ENCODE assay signal across 8 cellular contexts in genomic region chr1:155125946-155126493, GRCh38. TPM values are rescaled to one million over a fixed set of nuclear protein-coding genes. Genes with fewer than 3 reads are reported as not detected.
A peak's percentile ranks its signal among the peaks of the same experiment; 100 is the strongest.
DNase-seq lines count a peak whose midpoint lies in the region; ATAC-seq lines count a peak whose summit lies in the region.

No MANE protein-coding gene starts in this region.

- peak overlapping the region; percentile 89 for H2BK5ac ChIP-seq in trophoblast cell (ENCODE audit: low read depth, low read length, poor library complexity)

- H3K4me3 Mint-ChIP-seq in activated T-helper 17 cell treated with anti-CD3 and anti-CD28 coated beads, Interleukin-2, amount 50 U/mL, for 72 hours: peak overlapping the region; percentile 79
- H3K4me3 Mint-ChIP-seq in activated T-cell treated with anti-CD3 and anti-CD28 coated beads, Interleukin-2, amount 50 U/mL, for 24 hours: no peak overlapping the region

- peaks cover 0 to under 1% of the 10 kb centered on the region in 2 experiments for H3K36me3 ChIP-seq in trophoblast cell (ENCODE audit: control insufficient read depth in 1 of 2, insufficient read depth in 2 of 2, low read length in 2 of 2)

- H3K4ac ChIP-seq in trophoblast cell (ENCODE audit: low read depth, low read length): peak overlapping the region; percentile 50

- peak overlapping the region; percentile 58 for H3K4me3 ChIP-seq in trophoblast cell (ENCODE audit: low read depth, low read length)

- no peak overlapping the region for H3K9ac ChIP-seq in trophoblast cell (ENCODE audit: low read length)

- peaks cover 53% of the 10 kb centered on the region for H3K79me1 ChIP-seq in trophoblast cell (ENCODE audit: low read length)

- intact Hi-C loops in cardiac septum (cut with DNase I): loop anchor here (2.0 kb wide), 1 partner anchor 31 kb away; no protein-coding TSS in a partner anchor

- no CpG with 5 or more reads among the region's 50 CpGs for WGBS in trophoblast cell (ENCODE audit: extremely low coverage, insufficient coverage, insufficient read length)

- H3K9me3 ChIP-seq in trophoblast cell (ENCODE audit: insufficient read depth, low read depth, low read length): no peaks in the 10 kb centered on the region

- no peaks in the 10 kb centered on the region for H3K27me3 ChIP-seq in trophoblast cell (ENCODE audit: insufficient read depth, low read length)

- peak overlapping the region; percentile 53 for H2AFZ ChIP-seq in trophoblast cell (ENCODE audit: insufficient read depth, low read length, poor library complexity)

- no peak overlapping the region for H4K12ac ChIP-seq in trophoblast cell (ENCODE audit: low read depth, low read length)

- H2AK5ac ChIP-seq in trophoblast cell (ENCODE audit: low read length): peak overlapping the region; percentile 80

- H3K79me2 ChIP-seq in trophoblast cell (ENCODE audit: control insufficient read depth, insufficient read depth, low read length, poor library complexity): peaks cover 29% of the 10 kb centered on the region

- peak overlapping the region; percentile 93 for H2BK120ac ChIP-seq in trophoblast cell (ENCODE audit: insufficient read depth, low read length, poor library complexity)

- H3K9me3 Mint-ChIP-seq in activated T-helper 17 cell treated with anti-CD3 and anti-CD28 coated beads, Interleukin-2, amount 50 U/mL, for 72 hours: no peaks in the 10 kb centered on the region
- H3K9me3 Mint-ChIP-seq in activated T-cell treated with anti-CD3 and anti-CD28 coated beads, Interleukin-2, amount 50 U/mL, for 24 hours: no peaks in the 10 kb centered on the region

- H3K36me3 Mint-ChIP-seq in activated T-helper 17 cell treated with anti-CD3 and anti-CD28 coated beads, Interleukin-2, amount 50 U/mL, for 72 hours (ENCODE audit: low read depth): no peaks in the 10 kb centered on the region
- no peaks in the 10 kb centered on the region for H3K36me3 Mint-ChIP-seq in activated T-cell treated with anti-CD3 and anti-CD28 coated beads, Interleukin-2, amount 50 U/mL, for 24 hours (ENCODE audit: low read depth)

- H3K4me1 ChIP-seq in trophoblast cell (ENCODE audit: control insufficient read depth in 1 of 2, insufficient read depth in 2 of 2, low read length in 2 of 2): peaks cover 26 to 39% of the 10 kb centered on the region in 2 experiments

- H3K27ac Mint-ChIP-seq in activated T-helper 17 cell treated with anti-CD3 and anti-CD28 coated beads, Interleukin-2, amount 50 U/mL, for 72 hours: no peak overlapping the region
- H3K27ac Mint-ChIP-seq in activated T-cell treated with anti-CD3 and anti-CD28 coated beads, Interleukin-2, amount 50 U/mL, for 24 hours: no peak overlapping the region

- H4K8ac ChIP-seq in trophoblast cell (ENCODE audit: low read depth, low read length): peak overlapping the region; percentile 77

- DNase-seq in ELF-1 (ENCODE audit: low read depth, low spot score) (peak; percentile 92), cardiac septum (ENCODE audit: low spot score) (peak; percentile 77), trophoblast cell (peak in 1 of 2 donors; percentile 95), NCI-H128 (lab: John Stamatoyannopoulos, UW; ENCODE audit: unreplicated experiment) (no peak), NCI-H1694 (lab: John Stamatoyannopoulos, UW) (no peak)
- DNase-seq in activated T-cell treated with anti-CD3 and anti-CD28 coated beads, Interleukin-2, amount 50 U/mL, for 24 hours: no peak

- H3K14ac ChIP-seq in trophoblast cell (ENCODE audit: low read length): peak overlapping the region; percentile 83

- peak overlapping the region; percentile 94 for H4K91ac ChIP-seq in trophoblast cell (ENCODE audit: low read depth, low read length)

- H2BK12ac ChIP-seq in trophoblast cell (ENCODE audit: low read length): peak overlapping the region; percentile 94

- peaks cover 16% of the 10 kb centered on the region for H3K4me1 Mint-ChIP-seq in activated T-helper 17 cell treated with anti-CD3 and anti-CD28 coated beads, Interleukin-2, amount 50 U/mL, for 72 hours
- peaks cover 35% of the 10 kb centered on the region for H3K4me1 Mint-ChIP-seq in activated T-cell treated with anti-CD3 and anti-CD28 coated beads, Interleukin-2, amount 50 U/mL, for 24 hours (ENCODE audit: low read depth)

- peak overlapping the region; percentile 73 for H3K4me2 ChIP-seq in trophoblast cell (ENCODE audit: low read length)

- H3K23ac ChIP-seq in trophoblast cell (ENCODE audit: low read length): no peak overlapping the region

- peak overlapping the region; percentile 93 for H3K27ac ChIP-seq in trophoblast cell (ENCODE audit: low read depth, low read length)

- peak overlapping the region; percentile 50 for H3K18ac ChIP-seq in trophoblast cell (ENCODE audit: low read length)

- no peak for ATAC-seq in activated T-helper 17 cell treated with anti-CD3 and anti-CD28 coated beads, Interleukin-2, amount 50 U/mL, for 72 hours (replicated peaks)
- no peak for ATAC-seq in HG03439 (IDR thresholded peaks at IDR 0.05; ENCODE audit: unreplicated experiment)

- H3K27me3 Mint-ChIP-seq in activated T-helper 17 cell treated with anti-CD3 and anti-CD28 coated beads, Interleukin-2, amount 50 U/mL, for 72 hours: peaks cover 15% of the 10 kb centered on the region
- peaks cover 25% of the 10 kb centered on the region for H3K27me3 Mint-ChIP-seq in activated T-cell treated with anti-CD3 and anti-CD28 coated beads, Interleukin-2, amount 50 U/mL, for 24 hours

RNA-seq across cellular contexts. Expression of gene EFNA1, which starts 1.7 kb away (rescaled TPM):
- total RNA-seq in activated T-helper 17 cell treated with anti-CD3 and anti-CD28 coated beads, Interleukin-2, amount 50 U/mL, for 72 hours: under 1 TPM in 1 of 2 donors, not detected in 1; 0.48 TPM
- 30.2 TPM for total RNA-seq in cardiac septum
- polyA plus RNA-seq in trophoblast cell (2013): 81.6 and 84.2 TPM in 2 replicates

RNA-seq across cellular contexts. Expression of gene SLC50A1, which starts 9.6 kb away (rescaled TPM):
- total RNA-seq in activated T-helper 17 cell treated with anti-CD3 and anti-CD28 coated beads, Interleukin-2, amount 50 U/mL, for 72 hours: 10 to 100 TPM; 42.8 to 47.3 TPM
- total RNA-seq in cardiac septum: 11.2 TPM
- polyA plus RNA-seq in trophoblast cell (2013): 39.1 and 39.3 TPM in 2 replicates

RNA-seq across cellular contexts. Expression of gene DPM3, which starts 14.3 kb away (rescaled TPM):
- total RNA-seq in activated T-helper 17 cell treated with anti-CD3 and anti-CD28 coated beads, Interleukin-2, amount 50 U/mL, for 72 hours: 10 to 100 TPM; 29.4 to 40.6 TPM
- 56.3 TPM for total RNA-seq in cardiac septum
- polyA plus RNA-seq in trophoblast cell (2013): 143 and 148 TPM in 2 replicates

RNA-seq across cellular contexts. Expression of gene KRTCAP2, which starts 47.1 kb away (rescaled TPM):
- 100 to 1,000 TPM; 108 to 166 TPM for total RNA-seq in activated T-helper 17 cell treated with anti-CD3 and anti-CD28 coated beads, Interleukin-2, amount 50 U/mL, for 72 hours
- 112 TPM for total RNA-seq in cardiac septum
- 237 TPM in 2 replicates for polyA plus RNA-seq in trophoblast cell (2013)

RNA-seq across cellular contexts. Expression of gene EFNA3, which starts 47.4 kb away (rescaled TPM):
- 10 to 100 TPM in 1 of 2 donors, 1 to 10 TPM in 1; 4.1 to 10.8 TPM for total RNA-seq in activated T-helper 17 cell treated with anti-CD3 and anti-CD28 coated beads, Interleukin-2, amount 50 U/mL, for 72 hours
- total RNA-seq in cardiac septum: 1.2 TPM
- polyA plus RNA-seq in trophoblast cell (2013): 2.5 and 2.7 TPM in 2 replicates

Comparison
In these comparisons a context has a peak if more than half of its experiments do, and no peak if none do; other contexts are left out.
1. DNase-seq: peak in ELF-1 (single experiment) and cardiac septum (single experiment); none in NCI-H128 (single experiment), NCI-H1694 (single experiment) and activated T-cell treated with anti-CD3 and anti-CD28 coated beads, Interleukin-2, amount 50 U/mL, for 24 hours (single experiment).
2. RNA of gene EFNA1, which starts 1.7 kb away (total RNA-seq): 30.2 TPM in cardiac septum (single experiment); 0.48 TPM in activated T-helper 17 cell treated with anti-CD3 and anti-CD28 coated beads, Interleukin-2, amount 50 U/mL, for 72 hours; every median in the first group is over 10 times any median in the second.